28 cellular contexts compared by ENCODE assay signal in the genomic region with DNA sequence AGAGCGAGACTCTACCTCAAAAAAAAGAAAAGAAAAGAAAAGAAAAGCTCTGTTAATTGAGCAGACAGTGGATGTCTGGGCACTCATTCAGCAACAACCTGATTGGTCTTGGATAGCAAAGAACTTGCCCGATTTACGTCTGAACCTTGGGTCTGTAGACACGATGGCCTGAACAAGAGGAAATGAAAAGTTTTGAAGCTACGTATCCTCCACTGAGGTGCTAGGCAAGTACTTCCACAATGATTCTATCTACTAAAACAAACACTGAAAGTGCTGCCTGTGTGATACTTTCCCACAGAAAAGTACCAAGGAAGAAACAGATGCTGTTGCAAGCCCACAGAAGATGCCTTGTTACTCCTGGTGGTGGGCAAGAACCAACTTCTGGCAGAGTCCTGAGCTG. TPM values are rescaled to one million over a fixed set of nuclear protein-coding genes. Genes with fewer than 3 reads are reported as not detected.
"Had no signal": no experiment of that assay in that cellular context is flagged by ENCODE, and none has a peak within 500 bp of the region (broad histone marks: within the 10 kb centered on the region; RNA-seq: fewer than 3 reads in every experiment).

No MANE protein-coding gene starts in this region.

- H3K4me1 ChIP-seq: psoas muscle, tibial nerve had no signal

- H3K36me3 Mint-ChIP-seq: activated naive CD4-positive, alpha-beta T cell treated with anti-CD3 and anti-CD28 coated beads, Interleukin-2, amount 50 U/mL, for 72 hours; natural killer cell had no signal

- H3K9me3 ChIP-seq: adrenal gland, left lung, neutrophil, ovary, psoas muscle, tibial nerve had no signal

- H3K4me3 ChIP-seq: adrenal gland, hepatocyte, left lung, ovary, psoas muscle, tibial nerve had no signal

- H3K27ac ChIP-seq: hepatocyte, left lung, neutrophil, ovary, psoas muscle, tibial nerve, WERI-Rb-1 had no signal

- H3K9me3 Mint-ChIP-seq: activated naive CD4-positive, alpha-beta T cell treated with anti-CD3 and anti-CD28 coated beads, Interleukin-2, amount 50 U/mL, for 72 hours; activated T-cell treated with anti-CD3 and anti-CD28 coated beads, Interleukin-2, amount 50 U/mL, for 24 hours; activated T-helper 17 cell treated with anti-CD3 and anti-CD28 coated beads, Interleukin-2, amount 50 U/mL, for 72 hours; natural killer cell; stimulated activated naive CD8-positive, alpha-beta T cell treated with anti-CD3 and anti-CD28 coated beads, Interleukin-15, Interleukin-2, amounts not matched to agents 100 ng/mL and 50 ng/mL, for 24 hours; T-helper 2 cell treated with Interferon-gamma antibody and Interleukin-4, amounts not matched to agents 5 μg/mL and 100 μg/mL, for 36 hours had no signal

- H3K27ac Mint-ChIP-seq: activated T-cell treated with anti-CD3 and anti-CD28 coated beads, Interleukin-2, amount 50 U/mL, for 24 hours; activated T-helper 17 cell treated with anti-CD3 and anti-CD28 coated beads, Interleukin-2, amount 50 U/mL, for 72 hours; natural killer cell; stimulated activated naive CD8-positive, alpha-beta T cell treated with anti-CD3 and anti-CD28 coated beads, Interleukin-15, Interleukin-2, amounts not matched to agents 100 ng/mL and 50 ng/mL, for 24 hours; T-helper 2 cell treated with Interferon-gamma antibody and Interleukin-4, amounts not matched to agents 5 μg/mL and 100 μg/mL, for 36 hours had no signal

- ATAC-seq: activated naive CD4-positive, alpha-beta T cell treated with anti-CD3 and anti-CD28 coated beads, Interleukin-2, amount 50 U/mL, for 72 hours; activated T-helper 17 cell treated with anti-CD3 and anti-CD28 coated beads, Interleukin-2, amount 50 U/mL, for 72 hours; left lung; natural killer cell; psoas muscle; right cardiac atrium had no signal

- DNase-seq: activated CD4-positive, alpha-beta T cell treated with anti-CD3 and anti-CD28 coated beads, Interleukin-2, amount 50 U/mL, for 1 hour; activated CD4-positive, CD25-positive, alpha-beta regulatory T cell treated with anti-CD3 and anti-CD28 coated beads, Interleukin-2, amount 50 U/mL, for 72 hours; activated CD8-positive, alpha-beta memory T cell treated with anti-CD3 and anti-CD28 coated beads for 24 hours; activated CD8-positive, alpha-beta memory T cell treated with anti-CD3 and anti-CD28 coated beads, Interleukin-2, amount 50 U/mL, for 4 hours; activated T-cell treated with anti-CD3 and anti-CD28 coated beads, Interleukin-2, amount 50 U/mL, for 24 hours; central memory CD4-positive, alpha-beta T cell; dermis blood vessel endothelial cell; effector CD8-positive, alpha-beta T cell; foreskin melanocyte; kidney glomerular epithelial cell; left lung; mammary epithelial cell; midbrain; natural killer cell; ovary; psoas muscle; right cardiac atrium; stimulated activated CD4-positive, alpha-beta T cell treated with anti-CD3 and anti-CD28 coated beads, Interleukin-4, amount 100 ng/mL, for 24 hours; WERI-Rb-1 had no signal

- H3K27me3 ChIP-seq: adrenal gland, hepatocyte, left lung, neutrophil, ovary, tibial nerve had no signal

- H3K4me3 Mint-ChIP-seq: activated T-cell treated with anti-CD3 and anti-CD28 coated beads, Interleukin-2, amount 50 U/mL, for 24 hours; activated T-helper 17 cell treated with anti-CD3 and anti-CD28 coated beads, Interleukin-2, amount 50 U/mL, for 72 hours; natural killer cell; stimulated activated naive CD8-positive, alpha-beta T cell treated with anti-CD3 and anti-CD28 coated beads, Interleukin-15, Interleukin-2, amounts not matched to agents 100 ng/mL and 50 ng/mL, for 24 hours; T-helper 2 cell treated with Interferon-gamma antibody and Interleukin-4, amounts not matched to agents 5 μg/mL and 100 μg/mL, for 36 hours had no signal

- H3K36me3 ChIP-seq: ovary had no signal

- H3K27me3 Mint-ChIP-seq: activated T-cell treated with anti-CD3 and anti-CD28 coated beads, Interleukin-2, amount 50 U/mL, for 24 hours; activated T-helper 17 cell treated with anti-CD3 and anti-CD28 coated beads, Interleukin-2, amount 50 U/mL, for 72 hours; stimulated activated naive CD8-positive, alpha-beta T cell treated with anti-CD3 and anti-CD28 coated beads, Interleukin-15, Interleukin-2, amounts not matched to agents 100 ng/mL and 50 ng/mL, for 24 hours had no signal

RNA-seq across cellular contexts. Expression of a gene that starts 21.8 kb away (rescaled TPM):
- total RNA-seq: astrocyte, dermis blood vessel endothelial cell, mammary epithelial cell had no signal
